Comparison of ENCODE assay signal across 1 cellular context in genomic region chr1:15371610-15372539, GRCh38.
TF ChIP-seq lines count a peak whose summit lies in the region.

No MANE protein-coding gene starts in this region.

TF ChIP-seq in HepG2, 621 proteins besides CTCF, POLR2A, EP300 and RAD21 (continued from another document and continues in another):
- no peak for TF ChIP-seq ZNF407 (CRISPR knock-in tag; IDR thresholded peaks at IDR 0.05; ENCODE audit: not compliant biosample characterization)
- peak; percentile 72; the same call in 1 of the 2 replicates for TF ChIP-seq FOXO1 (CRISPR knock-in tag; IDR thresholded peaks at IDR 0.05)
- TF ChIP-seq RBAK (CRISPR knock-in tag; IDR thresholded peaks at IDR 0.05): no peak
- peak; percentile 59; the same call in 1 of the 2 replicates for TF ChIP-seq ZNF296 (CRISPR knock-in tag; conservative IDR thresholded peaks at IDR 0.05)
- TF ChIP-seq RARA (CRISPR knock-in tag; IDR thresholded peaks at IDR 0.05): peak; percentile 49
- no peak for TF ChIP-seq NFRKB (IDR thresholded peaks at IDR 0.05)
- peak; percentile 66 for TF ChIP-seq TCF7 (IDR thresholded peaks at IDR 0.05; ENCODE audit: low read depth)
- no peak for TF ChIP-seq GABPB1 (CRISPR knock-in tag; IDR thresholded peaks at IDR 0.05)
- TF ChIP-seq ARID5B (CRISPR knock-in tag; IDR thresholded peaks at IDR 0.05): peak; percentile 19; the same call in 1 of the 2 replicates
- no peak for TF ChIP-seq RFX3 (CRISPR knock-in tag; IDR thresholded peaks at IDR 0.05)
- TF ChIP-seq ZNF333 (CRISPR knock-in tag; IDR thresholded peaks at IDR 0.05; ENCODE audit: borderline replicate concordance): peak; percentile 50; the same call in 1 of the 2 replicates
- TF ChIP-seq ZNF280B (CRISPR knock-in tag; IDR thresholded peaks at IDR 0.05; ENCODE audit: borderline replicate concordance): peak; percentile 44; the same call in 1 of the 2 replicates
- TF ChIP-seq PHF20 (CRISPR knock-in tag; IDR thresholded peaks at IDR 0.05): peak; percentile 34; the same call in 1 of the 2 replicates
- TF ChIP-seq USF2 (IDR thresholded peaks at IDR 0.05; ENCODE audit: low read depth, low read length): no peak
- peak; percentile 23; the same call in 1 of the 2 replicates for TF ChIP-seq USF2 (CRISPR knock-in tag; IDR thresholded peaks at IDR 0.05; ENCODE audit: borderline replicate concordance)
- peak; percentile 15; the same call in 1 of the 2 replicates for TF ChIP-seq PAXIP1 (CRISPR knock-in tag; conservative IDR thresholded peaks at IDR 0.05)
- peak; percentile 66; the same call in 1 of the 2 replicates for TF ChIP-seq HNF4A (CRISPR knock-in tag; IDR thresholded peaks at IDR 0.05)
- peak; percentile 42; the same call in 1 of the 2 replicates for TF ChIP-seq ZBTB7A (CRISPR knock-in tag; IDR thresholded peaks at IDR 0.05)
- 0 out of 2 replicates have a peak, but pooled peaks have one; percentile 14 for TF ChIP-seq ZBTB38 (CRISPR knock-in tag; IDR thresholded peaks at IDR 0.05)
- TF ChIP-seq ATF6 (CRISPR knock-in tag; conservative IDR thresholded peaks at IDR 0.05): no peak
- TF ChIP-seq ZNF788 (CRISPR knock-in tag; IDR thresholded peaks at IDR 0.05; ENCODE audit: borderline replicate concordance): 0 out of 2 replicates have a peak, but pooled peaks have one; percentile 45
- TF ChIP-seq ETV5 (CRISPR knock-in tag; IDR thresholded peaks at IDR 0.05; ENCODE audit: borderline replicate concordance): peak; percentile 26; the same call in 1 of the 2 replicates
- peak; percentile 62; the same call in 1 of the 2 replicates for TF ChIP-seq ELF3 (CRISPR knock-in tag; IDR thresholded peaks at IDR 0.05)
- TF ChIP-seq FOSL2 (CRISPR knock-in tag; IDR thresholded peaks at IDR 0.05): peak; percentile 76
- TF ChIP-seq SOX5 (CRISPR knock-in tag; IDR thresholded peaks at IDR 0.05; ENCODE audit: borderline replicate concordance): no peak
- TF ChIP-seq SYNCRIP (IDR thresholded peaks at IDR 0.05; ENCODE audit: insufficient read depth, low read depth, low read length): no peak
- peak; percentile 61; the same call in 1 of the 2 replicates for TF ChIP-seq ZKSCAN1 (IDR thresholded peaks at IDR 0.05; ENCODE audit: low read length)
- TF ChIP-seq YEATS2 (CRISPR knock-in tag; IDR thresholded peaks at IDR 0.05; ENCODE audit: borderline replicate concordance): no peak
- TF ChIP-seq ZNF280D (CRISPR knock-in tag; IDR thresholded peaks at IDR 0.05): no peak
